ENCODE assay signal across 1 cellular context in genomic region chr5:96601811-96602244, GRCh38.
TF ChIP-seq lines count a peak whose summit lies in the region.

No MANE protein-coding gene starts in this region.

TF ChIP-seq in SK-N-SH treated with all-trans-retinoic acid at 6 μM for 48 hours, 23 proteins besides CTCF, POLR2A, EP300 and RAD21 (continued from another document):
- TF ChIP-seq CSRNP3 (CRISPR knock-in tag; IDR thresholded peaks at IDR 0.05) (no peak), ZNF8 (CRISPR knock-in tag; IDR thresholded peaks at IDR 0.05) (no peak), ZFP30 (CRISPR knock-in tag; IDR thresholded peaks at IDR 0.05) (no peak), RARB (CRISPR knock-in tag; IDR thresholded peaks at IDR 0.05) (no peak), TOX (CRISPR knock-in tag; IDR thresholded peaks at IDR 0.05; ENCODE audit: borderline replicate concordance) (no peak), TCF4 (CRISPR knock-in tag; IDR thresholded peaks at IDR 0.05; ENCODE audit: borderline replicate concordance) (no peak)
TF ChIP-seq in SK-N-SH treated with all-trans-retinoic acid at 6 μM for 48 hours: peak in this region for 0.
